1 cellular context compared by ENCODE assay signal in genomic region chr10:78319371-78319770, GRCh38.
TF ChIP-seq lines count a peak whose summit lies in the region.

No MANE protein-coding gene starts in this region.

TF ChIP-seq in GM23338, 12 proteins besides CTCF, POLR2A, EP300 and RAD21 (continued from another document):
- TF ChIP-seq ZNF462 (CRISPR knock-in tag; IDR thresholded peaks at IDR 0.05), result no peak
- no peak for TF ChIP-seq REST (IDR thresholded peaks at IDR 0.05; ENCODE audit: unreplicated experiment)
TF ChIP-seq in GM23338: peak in this region for 0.
